14 cellular contexts compared by ENCODE assay signal in genomic region chr16:75198135-75198600, GRCh38. TPM values are rescaled to one million over a fixed set of nuclear protein-coding genes. Genes with fewer than 3 reads are reported as not detected.
DNase-seq lines count a peak whose midpoint lies in the region; ATAC-seq and TF ChIP-seq lines count a peak whose summit lies in the region.
"Had no signal": no experiment of that assay in that cellular context is flagged by ENCODE, and none has a peak within 500 bp of the region (broad histone marks: within the 10 kb centered on the region; RNA-seq: fewer than 3 reads in every experiment).

No MANE protein-coding gene starts in this region.

- TF ChIP-seq CTCF in foreskin fibroblast (IDR thresholded peaks at IDR 0.05; ENCODE audit: low read depth, low read length) = no peak
- TF ChIP-seq CTCF in spleen (IDR thresholded peaks at IDR 0.05 in 8 of 11, conservative IDR thresholded peaks at IDR 0.05 in 3 of 11) = no peak
- no peak for TF ChIP-seq CTCF in transverse colon (IDR thresholded peaks at IDR 0.05)

- H3K9me3 ChIP-seq in SJSA1 (replicated peaks) (no peaks in the 10 kb centered on the region), spleen (no peaks in the 10 kb centered on the region), transverse colon (no peaks in the 10 kb centered on the region)
- H3K9me3 ChIP-seq: gastrocnemius medialis had no signal

- H3K4me1 ChIP-seq in SJSA1 (replicated peaks) (peaks cover 8% of the 10 kb centered on the region), spleen (peaks cover 3 to 30% (median 6%) of the 10 kb centered on the region in 6 donors), transverse colon (peaks cover 0 to 13% (median 3%) of the 10 kb centered on the region in 4 donors)
- H3K4me1 ChIP-seq: gastrocnemius medialis had no signal

- in situ Hi-C loops in transverse colon (cut with MboI; ENCODE audit: low pct_ligation_motif_present in 1 of 4, low pct_unique_long_range_greater_than_20kb in 1 of 4, low sequenced_read_pairs in 3 of 4) = loop anchor here in 2 of 4 donors (25.0 kb wide), 1 partner anchor 564 kb away; no protein-coding TSS in a partner anchor

- peaks cover 4% of the 10 kb centered on the region; the same call in 1 of the 2 replicates for H3K27me3 ChIP-seq in SJSA1 (replicated peaks)
- H3K27me3 ChIP-seq in spleen (replicated peaks in 1 of 7) = peaks cover 0 to 63% (median 8%) of the 10 kb centered on the region in 7 donors
- H3K27me3 ChIP-seq in transverse colon = peaks cover 26% of the 10 kb centered on the region

- intact Hi-C loops in spleen (cut with DNase I; ENCODE audit: low total_unique reads) = loop anchor here (5.0 kb wide), 1 partner anchor 204 kb away; no protein-coding TSS in a partner anchor
- intact Hi-C loops in transverse colon (cut with DNase I; ENCODE audit: low total_unique reads) = no loop called here

- peak; percentile 7 for DNase-seq in NCI-H748 (lab: John Stamatoyannopoulos, UW; ENCODE audit: unreplicated experiment)
- no peak for DNase-seq in NCI-H748 treated with DMSO at 0.1 percent for 48 hours (lab: John Stamatoyannopoulos, UW)
- peak in 1 of 2 experiments; percentile 16 for DNase-seq in SJSA1 (ENCODE audit: low read depth in 1 of 2, low spot score in 2 of 2)
- peak; percentile 73 to 85 for DNase-seq in foreskin fibroblast
- DNase-seq in spleen = peak; percentile 70
- no peak for DNase-seq in transverse colon
- DNase-seq: activated CD4-positive, alpha-beta T cell treated with anti-CD3 and anti-CD28 coated beads for 48 hours; gastrocnemius medialis; stimulated activated CD4-positive, alpha-beta T cell treated with anti-CD3 and anti-CD28 coated beads, Interleukin-4, amount 100 ng/mL, for 4 hours; SW 1271 had no signal

- no peak for TF ChIP-seq EP300 in transverse colon (IDR thresholded peaks at IDR 0.05; ENCODE audit: low read depth)

- no peak overlapping the region for H3K27ac ChIP-seq in SJSA1
- H3K27ac ChIP-seq in spleen = no peak overlapping the region
- H3K27ac ChIP-seq in transverse colon = no peak overlapping the region
- H3K27ac ChIP-seq: gastrocnemius medialis had no signal

- H3K4me3 ChIP-seq in SJSA1 (peak overlapping the region; percentile 12; the same call in 1 of the 2 replicates), foreskin fibroblast (ENCODE audit: low read depth in 1 of 2, low read length in 2 of 2) (peak overlapping the region; percentile 25 to 33), spleen (no peak overlapping the region), transverse colon (no peak overlapping the region)
- H3K4me3 ChIP-seq: gastrocnemius medialis had no signal

- ATAC-seq in GM21515 (IDR thresholded peaks at IDR 0.05; ENCODE audit: unreplicated experiment) (no peak), GM19397 (IDR thresholded peaks at IDR 0.05; ENCODE audit: unreplicated experiment) (no peak)
- ATAC-seq: gastrocnemius medialis had no signal

- 40 to 51% (median 47%) methylated on average over 18 of the region's 18 CpGs for WGBS in spleen, 5 donors
- 17 to 28% methylated on average over 2 to 18 of the region's 18 CpGs for WGBS in transverse colon (ENCODE audit: low coverage in 1 of 2), 2 donors

- TF ChIP-seq POLR2A in spleen (IDR thresholded peaks at IDR 0.05) (no peak), transverse colon (IDR thresholded peaks at IDR 0.05) (no peak)

- no peaks in the 10 kb centered on the region for H3K36me3 ChIP-seq in SJSA1
- H3K36me3 ChIP-seq in spleen = no peaks in the 10 kb centered on the region
- no peaks in the 10 kb centered on the region for H3K36me3 ChIP-seq in transverse colon
- H3K36me3 ChIP-seq: gastrocnemius medialis had no signal

RNA-seq across cellular contexts. Expression of gene CTRB2, which starts 8.8 kb away (rescaled TPM):
- not detected in 2 replicates for total RNA-seq in SJSA1 (2014; rRNA removed; shearing (Covaris generic))
- total RNA-seq in spleen (10 to 100 TPM in 1 of 7 donors, 1 to 10 TPM in 5, not detected in 1; 1.3 to 11.8 (median 3.7) TPM), transverse colon (not detected)
- 1 to 10 TPM in 2 of 3 donors, under 1 TPM in 1; 0.58 to 1.3 (median 1.2) TPM for polyA plus RNA-seq in spleen
- total RNA-seq: activated T-helper 2 cell treated with anti-CD3 and anti-CD28 coated beads, Interferon-gamma antibody, Interleukin-2, Interleukin-4, amounts not matched to agents 10 μg/mL and 5 μg/mL and 100 μg/mL, durations not matched to agents 14 hours and 24 hours and 36 hours had no signal

RNA-seq across cellular contexts. Expression of gene CTRB1, which starts 20.6 kb away (rescaled TPM):
- total RNA-seq in SJSA1 (2014; rRNA removed; shearing (Covaris generic)) = not detected in 2 replicates
- 10 to 100 TPM in 1 of 7 donors, 1 to 10 TPM in 4, not detected in 2; 2.2 to 25.2 (median 4.4) TPM for total RNA-seq in spleen
- 1 to 10 TPM in 2 of 3 donors, under 1 TPM in 1; 0.59 to 2.7 (median 1.5) TPM for polyA plus RNA-seq in spleen
- total RNA-seq in transverse colon = not detected
- total RNA-seq: activated T-helper 2 cell treated with anti-CD3 and anti-CD28 coated beads, Interferon-gamma antibody, Interleukin-2, Interleukin-4, amounts not matched to agents 10 μg/mL and 5 μg/mL and 100 μg/mL, durations not matched to agents 14 hours and 24 hours and 36 hours; gastrocnemius medialis; liver had no signal
- polyA plus RNA-seq: liver had no signal

RNA-seq across cellular contexts. Expression of gene ZFP1, which starts 49.8 kb away (rescaled TPM):
- 13.9 and 18.4 TPM in 2 replicates for total RNA-seq in SJSA1 (2014; rRNA removed; shearing (Covaris generic))
- total RNA-seq in spleen = 10 to 100 TPM in 1 of 7 donors, 1 to 10 TPM in 6; 8.3 to 11.4 (median 9.1) TPM
- polyA plus RNA-seq in spleen = 1 to 10 TPM; 3.1 to 4.2 (median 3.6) TPM
- 10 to 100 TPM in 1 of 4 donors, 1 to 10 TPM in 3; 1.1 to 56.7 (median 6.3) TPM for total RNA-seq in transverse colon

RNA-seq across cellular contexts. Expression of gene BCAR1, which starts 53.3 kb away (rescaled TPM):
- total RNA-seq in SJSA1 (2014; rRNA removed; shearing (Covaris generic)) = 86.6 and 93.5 TPM in 2 replicates
- total RNA-seq in spleen (100 to 1,000 TPM in 3 of 7 donors, 10 to 100 TPM in 4; 62.2 to 164 (median 79.8) TPM), transverse colon (100 to 1,000 TPM; 125 to 201 (median 154) TPM)
- 10 to 100 TPM; 14.6 to 71.2 (median 29.7) TPM for polyA plus RNA-seq in spleen

Comparison
In these comparisons a context has a peak if more than half of its experiments do, and no peak if none do; other contexts are left out.
1. DNase-seq: peak in NCI-H748 (single experiment), foreskin fibroblast (2 of 2) and spleen (single experiment); none in NCI-H748 treated with DMSO at 0.1 percent for 48 hours (single experiment) and transverse colon (single experiment).
2. H3K4me3 ChIP-seq: peak in SJSA1 (single experiment) and foreskin fibroblast (2 of 2); none in spleen (0 of 8) and transverse colon (0 of 4).